ENCODE assay signal across 8 cellular contexts in genomic region chr12:91778938-91779400, GRCh38.
A peak's percentile ranks its signal among the peaks of the same experiment; 100 is the strongest.
DNase-seq lines count a peak whose midpoint lies in the region; ATAC-seq and TF ChIP-seq lines count a peak whose summit lies in the region.

No MANE protein-coding gene starts in this region.

- H3K36me3 ChIP-seq in sigmoid colon (no peaks in the 10 kb centered on the region), SJCRH30 (no peaks in the 10 kb centered on the region)

- intact Hi-C loops in sigmoid colon (cut with DNase I) = no loop called here

- CTCF ChIA-PET in activated CD8-positive, alpha-beta T cell treated with anti-CD3 and anti-CD28 coated beads, Interleukin-2, amount 10 ng/mL, durations not matched to agents 7 days and 5 days (lab: Charles Lee) = interaction anchor here (0.7 to 1.6 kb wide), 6 partner anchors 18 to 430 kb away, joined by 3 to 10 read pairs (median 3); no protein-coding TSS in a partner anchor

- peaks cover 17% of the 10 kb centered on the region for H3K4me1 Mint-ChIP-seq in activated CD8-positive, alpha-beta T cell treated with anti-CD3 and anti-CD28 coated beads, Interleukin-2, amount 10 ng/mL, durations not matched to agents 7 days and 5 days (ENCODE audit: low read depth)

- peak overlapping the region; percentile 81 for H3K27ac Mint-ChIP-seq in activated CD8-positive, alpha-beta T cell treated with anti-CD3 and anti-CD28 coated beads, Interleukin-2, amount 10 ng/mL, durations not matched to agents 7 days and 5 days

- H3K9me3 ChIP-seq in sigmoid colon (no peaks in the 10 kb centered on the region), SJCRH30 (replicated peaks) (no peaks in the 10 kb centered on the region)

- no peak for TF ChIP-seq POLR2A in sigmoid colon (IDR thresholded peaks at IDR 0.05)

- H3K4me1 ChIP-seq in sigmoid colon (peaks cover 0 to 29% (median 24%) of the 10 kb centered on the region in 4 donors), SJCRH30 (no peaks in the 10 kb centered on the region)

- no peaks in the 10 kb centered on the region for H3K9me3 Mint-ChIP-seq in activated CD8-positive, alpha-beta T cell treated with anti-CD3 and anti-CD28 coated beads, Interleukin-2, amount 10 ng/mL, durations not matched to agents 7 days and 5 days (ENCODE audit: insufficient read depth)

- H3K27me3 Mint-ChIP-seq in activated CD8-positive, alpha-beta T cell treated with anti-CD3 and anti-CD28 coated beads, Interleukin-2, amount 10 ng/mL, durations not matched to agents 7 days and 5 days (ENCODE audit: low read depth) = no peaks in the 10 kb centered on the region

- POLR2A ChIA-PET in activated CD8-positive, alpha-beta T cell treated with anti-CD3 and anti-CD28 coated beads, Interleukin-2, amount 10 ng/mL, durations not matched to agents 7 days and 5 days (lab: Charles Lee) = interaction anchor here (0.6 to 2.2 kb wide), 5 partner anchors 99 to 1657 kb away, joined by 3 to 11 read pairs (median 5); partner anchors contain the start of gene BTG1

- peak overlapping the region; percentile 53 for H3K4me3 Mint-ChIP-seq in activated CD8-positive, alpha-beta T cell treated with anti-CD3 and anti-CD28 coated beads, Interleukin-2, amount 10 ng/mL, durations not matched to agents 7 days and 5 days

- no peaks in the 10 kb centered on the region for H3K36me3 Mint-ChIP-seq in activated CD8-positive, alpha-beta T cell treated with anti-CD3 and anti-CD28 coated beads, Interleukin-2, amount 10 ng/mL, durations not matched to agents 7 days and 5 days (ENCODE audit: low read depth)

- WGBS in sigmoid colon, 2 donors = 30 to 42% methylated on average over 6 of the region's 6 CpGs

- H3K27ac ChIP-seq in sigmoid colon (peak overlapping the region; percentile 42 to 68 (median 60)), SJCRH30 (no peak overlapping the region)

- H3K27me3 ChIP-seq in sigmoid colon = no peaks in the 10 kb centered on the region
- H3K27me3 ChIP-seq in SJCRH30 = no peaks in the 10 kb centered on the region

- TF ChIP-seq EP300 in sigmoid colon (IDR thresholded peaks at IDR 0.05) = no peak

- peak; percentile 96 for ATAC-seq in GM21737 (IDR thresholded peaks at IDR 0.05; ENCODE audit: unreplicated experiment)
- peak; percentile 85 for ATAC-seq in activated CD8-positive, alpha-beta T cell treated with anti-CD3 and anti-CD28 coated beads, Interleukin-2, amount 10 ng/mL, durations not matched to agents 7 days and 5 days

- TF ChIP-seq CTCF in sigmoid colon (IDR thresholded peaks at IDR 0.05) = no peak

- DNase-seq in EL (peak; percentile 92), LoVo (ENCODE audit: low spot score) (peak; percentile 98), fibroblast of gingiva (ENCODE audit: low read depth) (peak; percentile 66), sigmoid colon (peak; percentile 70), NCI-H1694 treated with DMSO at 0.1 percent for 48 hours (lab: John Stamatoyannopoulos, UW) (no peak), SJCRH30 (no peak)
- peak; percentile 49 for DNase-seq in activated CD8-positive, alpha-beta T cell treated with anti-CD3 and anti-CD28 coated beads, Interleukin-2, amount 10 ng/mL, durations not matched to agents 7 days and 5 days

- H3K4me3 ChIP-seq in sigmoid colon = no peak overlapping the region
- H3K4me3 ChIP-seq in SJCRH30 = no peak overlapping the region

Comparison
In these comparisons a context has a peak if more than half of its experiments do, and no peak if none do; other contexts are left out.
1. DNase-seq: peak in EL (single experiment), LoVo (single experiment), activated CD8-positive, alpha-beta T cell treated with anti-CD3 and anti-CD28 coated beads, Interleukin-2, amount 10 ng/mL, durations not matched to agents 7 days and 5 days (single experiment), fibroblast of gingiva (single experiment) and sigmoid colon (single experiment); none in NCI-H1694 treated with DMSO at 0.1 percent for 48 hours (single experiment) and SJCRH30 (0 of 2).